Comparison of ENCODE assay signal across 29 cellular contexts in the genomic region with DNA sequence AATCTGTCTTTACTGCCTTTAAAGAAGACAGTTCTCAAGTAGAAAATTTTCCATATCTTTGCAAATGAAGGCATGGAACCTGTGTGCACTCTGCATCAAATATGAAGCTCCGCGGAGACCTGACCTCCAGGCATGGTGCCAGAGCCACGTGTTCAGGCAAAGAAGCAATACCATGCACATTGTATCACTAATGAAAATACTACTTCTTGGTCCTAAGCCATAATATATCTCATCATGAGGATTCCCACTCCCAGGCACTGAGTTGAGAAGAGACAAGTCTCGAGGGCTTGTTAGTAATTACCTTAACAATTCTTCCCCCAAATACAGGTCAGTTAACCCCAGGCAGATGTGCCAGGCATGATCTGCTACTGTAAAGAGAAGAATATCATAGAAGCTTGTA. TPM values are rescaled to one million over a fixed set of nuclear protein-coding genes. Genes with fewer than 3 reads are reported as not detected.
"Had no signal": no experiment of that assay in that cellular context is flagged by ENCODE, and none has a peak within 500 bp of the region (broad histone marks: within the 10 kb centered on the region; RNA-seq: fewer than 3 reads in every experiment).

No MANE protein-coding gene starts in this region.

- ATAC-seq: activated CD4-positive, alpha-beta T cell treated with anti-CD3 and anti-CD28 coated beads for 36 hours; activated CD8-positive, alpha-beta memory T cell treated with anti-CD3 and anti-CD28 coated beads, Interleukin-2, amount 10 ng/mL, durations not matched to agents 7 days and 5 days; activated CD8-positive, alpha-beta T cell treated with anti-CD3 and anti-CD28 coated beads, Interleukin-2, amount 10 ng/mL, durations not matched to agents 7 days and 5 days; activated naive CD8-positive, alpha-beta T cell treated with anti-CD3 and anti-CD28 coated beads, Interleukin-2, amount 50 U/mL, for 24 hours; effector memory CD8-positive, alpha-beta T cell had no signal

- H3K27ac ChIP-seq: adrenal gland, epithelial cell of prostate, esophagus squamous epithelium had no signal

- H3K9me3 ChIP-seq: adrenal gland, esophagus squamous epithelium had no signal

- DNase-seq: activated CD4-positive, alpha-beta memory T cell treated with anti-CD3 and anti-CD28 coated beads for 36 hours; activated CD4-positive, alpha-beta T cell treated with anti-CD3 and anti-CD28 coated beads for 36 hours; activated CD4-positive, alpha-beta T cell treated with anti-CD3 and anti-CD28 coated beads, Interleukin-2, amount 10 ng/mL, durations not matched to agents 24 days and 14 days; activated CD4-positive, CD25-positive, alpha-beta regulatory T cell; activated CD4-positive, CD25-positive, alpha-beta regulatory T cell treated with anti-CD3 and anti-CD28 coated beads, Interleukin-2, amount 50 U/mL, for 72 hours; activated CD8-positive, alpha-beta memory T cell treated with anti-CD3 and anti-CD28 coated beads, Interleukin-2, amount 10 ng/mL, durations not matched to agents 7 days and 5 days; activated CD8-positive, alpha-beta memory T cell treated with anti-CD3 and anti-CD28 coated beads, Interleukin-2, amount 50 U/mL, for 4 hours; activated CD8-positive, alpha-beta T cell treated with anti-CD3 and anti-CD28 coated beads, Interleukin-2, amount 10 ng/mL, durations not matched to agents 7 days and 5 days; activated effector memory CD4-positive, alpha-beta T cell treated with anti-CD3 and anti-CD28 coated beads, Interleukin-2, amount 50 U/mL, for 16 hours; activated naive CD4-positive, alpha-beta T cell treated with anti-CD3 and anti-CD28 coated beads for 36 hours; activated naive CD8-positive, alpha-beta T cell treated with anti-CD3 and anti-CD28 coated beads for 36 hours; activated naive CD8-positive, alpha-beta T cell treated with anti-CD3 and anti-CD28 coated beads, Interleukin-2, amount 50 U/mL, for 24 hours; activated T-cell treated with anti-CD3 and anti-CD28 coated beads, Interleukin-2, amount 50 U/mL, for 1 hour; activated T-cell treated with anti-CD3 and anti-CD28 coated beads, Interleukin-2, amount 50 U/mL, for 48 hours; adrenal gland; amygdala; aorta; caudate nucleus; cortex of kidney; dermis blood vessel endothelial cell; effector CD4-positive, alpha-beta T cell; effector memory CD8-positive, alpha-beta T cell; esophagus squamous epithelium; head of caudate nucleus; hippocampal formation; T-helper 2 cell had no signal

- H3K4me3 ChIP-seq: adrenal gland, esophagus squamous epithelium had no signal

- H3K27me3 ChIP-seq: esophagus squamous epithelium had no signal

- H3K36me3 ChIP-seq: adrenal gland, esophagus squamous epithelium had no signal

- H3K4me1 ChIP-seq: adrenal gland, esophagus squamous epithelium had no signal

RNA-seq across cellular contexts. Expression of gene PCDH19, which starts 56.7 kb away (rescaled TPM):
- total RNA-seq: activated CD4-positive, alpha-beta memory T cell treated with anti-CD3 and anti-CD28 coated beads for 36 hours; activated CD4-positive, alpha-beta T cell treated with anti-CD3 and anti-CD28 coated beads, Interleukin-2, amount 10 ng/mL, durations not matched to agents 24 days and 14 days; activated CD8-positive, alpha-beta memory T cell treated with anti-CD3 and anti-CD28 coated beads for 36 hours; activated CD8-positive, alpha-beta memory T cell treated with anti-CD3 and anti-CD28 coated beads, Interleukin-2, amount 10 ng/mL, durations not matched to agents 7 days and 5 days; activated CD8-positive, alpha-beta T cell treated with anti-CD3 and anti-CD28 coated beads, Interleukin-2, amount 10 ng/mL, durations not matched to agents 7 days and 5 days; activated naive CD4-positive, alpha-beta T cell treated with anti-CD3 and anti-CD28 coated beads for 36 hours; activated naive CD8-positive, alpha-beta T cell treated with anti-CD3 and anti-CD28 coated beads for 36 hours; activated T-helper 2 cell treated with anti-CD3 and anti-CD28 coated beads, Interferon-gamma antibody, Interleukin-2, Interleukin-4, amounts not matched to agents 10 μg/mL and 5 μg/mL and 100 μg/mL, durations not matched to agents 14 hours and 24 hours and 36 hours had no signal
